Comparison of ENCODE assay signal across 11 cellular contexts in genomic region chr4:186554485-186554884, GRCh38. TPM values are rescaled to one million over a fixed set of nuclear protein-coding genes. Genes with fewer than 3 reads are reported as not detected.
A peak's percentile ranks its signal among the peaks of the same experiment; 100 is the strongest.
DNase-seq lines count a peak whose midpoint lies in the region; ATAC-seq, FAIRE-seq and TF ChIP-seq lines count a peak whose summit lies in the region.
"Had no signal": no experiment of that assay in that cellular context is flagged by ENCODE, and none has a peak within 500 bp of the region (broad histone marks: within the 10 kb centered on the region; RNA-seq: fewer than 3 reads in every experiment).

No MANE protein-coding gene starts in this region.

- DNase-seq in DMS 273 (lab: John Stamatoyannopoulos, UW; ENCODE audit: unreplicated experiment): peak; percentile 34
- no peak for DNase-seq in DMS 273 treated with DMSO at 0.1 percent for 48 hours (lab: John Stamatoyannopoulos, UW)
- DNase-seq in amniotic epithelial cell (ENCODE audit: low read depth): peak; percentile 8
- DNase-seq in keratinocyte (ENCODE audit: low read depth, low spot score): no peak
- no peak for DNase-seq in thoracic aorta (ENCODE audit: low spot score)
- no peak for DNase-seq in activated CD4-positive, alpha-beta T cell treated with anti-CD3 and anti-CD28 coated beads, Interleukin-2, amount 10 ng/mL, durations not matched to agents 7 days and 5 days
- DNase-seq in NCI-H774 (lab: John Stamatoyannopoulos, UW): no peak
- DNase-seq: activated CD8-positive, alpha-beta memory T cell treated with anti-CD3 and anti-CD28 coated beads, Interleukin-2, amount 10 ng/mL, durations not matched to agents 7 days and 5 days; NCI-H1436 treated with DMSO at 0.1 percent for 48 hours had no signal

- peaks cover 17% of the 10 kb centered on the region for H3K27me3 Mint-ChIP-seq in activated CD4-positive, alpha-beta T cell treated with anti-CD3 and anti-CD28 coated beads, Interleukin-2, amount 10 ng/mL, durations not matched to agents 7 days and 5 days

- peak overlapping the region in 2 of 3 experiments; percentile 54 to 61 for H3K4me3 ChIP-seq in keratinocyte (ENCODE audit: control insufficient read depth in 2 of 3, extremely low read depth in 1 of 3, insufficient read depth in 2 of 3, low read depth in 1 of 3, low read length in 3 of 3)
- peak overlapping the region; percentile 54 for H3K4me3 ChIP-seq in thoracic aorta

- H3K27ac Mint-ChIP-seq in activated CD4-positive, alpha-beta T cell treated with anti-CD3 and anti-CD28 coated beads, Interleukin-2, amount 10 ng/mL, durations not matched to agents 7 days and 5 days: no peak overlapping the region
- H3K27ac Mint-ChIP-seq: activated CD8-positive, alpha-beta memory T cell treated with anti-CD3 and anti-CD28 coated beads, Interleukin-2, amount 10 ng/mL, durations not matched to agents 7 days and 5 days had no signal

- peak overlapping the region; percentile 74 for H2AFZ ChIP-seq in keratinocyte (ENCODE audit: control insufficient read depth, low read length)

- POLR2A ChIA-PET in activated CD4-positive, alpha-beta T cell treated with anti-CD3 and anti-CD28 coated beads, Interleukin-2, amount 10 ng/mL, durations not matched to agents 7 days and 5 days (lab: Charles Lee): no interaction called here

- no peaks in the 10 kb centered on the region for H3K9me3 ChIP-seq in keratinocyte (ENCODE audit: control insufficient read depth, low read depth, low read length)
- H3K9me3 ChIP-seq in thoracic aorta: no peaks in the 10 kb centered on the region

- H3K36me3 Mint-ChIP-seq in activated CD4-positive, alpha-beta T cell treated with anti-CD3 and anti-CD28 coated beads, Interleukin-2, amount 10 ng/mL, durations not matched to agents 7 days and 5 days (ENCODE audit: low read depth): peaks cover 2% of the 10 kb centered on the region

- no peaks in the 10 kb centered on the region for H3K9me3 Mint-ChIP-seq in activated CD4-positive, alpha-beta T cell treated with anti-CD3 and anti-CD28 coated beads, Interleukin-2, amount 10 ng/mL, durations not matched to agents 7 days and 5 days

- H3K79me2 ChIP-seq in keratinocyte (ENCODE audit: control insufficient read depth, insufficient read depth, low read length): no peaks in the 10 kb centered on the region

- H3K4me1 ChIP-seq in keratinocyte (ENCODE audit: control insufficient read depth, extremely low read depth, insufficient read depth, low read length): peaks cover 6% of the 10 kb centered on the region
- peaks cover 0 to 10% of the 10 kb centered on the region in 2 donors for H3K4me1 ChIP-seq in thoracic aorta (ENCODE audit: control insufficient read depth in 1 of 2, low read depth in 2 of 2)

- H3K9ac ChIP-seq in keratinocyte (ENCODE audit: control insufficient read depth, extremely low read depth, insufficient read depth, low read length): no peak overlapping the region

- CTCF ChIA-PET in activated CD4-positive, alpha-beta T cell treated with anti-CD3 and anti-CD28 coated beads, Interleukin-2, amount 10 ng/mL, durations not matched to agents 7 days and 5 days (lab: Charles Lee): no interaction called here

- no peaks in the 10 kb centered on the region for H4K20me1 ChIP-seq in keratinocyte (ENCODE audit: control insufficient read depth, extremely low read depth, insufficient read depth, low read length)

- no peaks in the 10 kb centered on the region for H3K9me1 ChIP-seq in keratinocyte (ENCODE audit: control insufficient read depth, extremely low read depth, insufficient read depth, low read length)

- dilution Hi-C loops in keratinocyte (cut with MboI; ENCODE audit: extremely low pct_ligation_motif_present, low sequenced_read_pairs): loop anchor here (10.0 kb wide), 1 partner anchor 260 kb away; no protein-coding TSS in a partner anchor

- no peaks in the 10 kb centered on the region for H3K4me1 Mint-ChIP-seq in activated CD4-positive, alpha-beta T cell treated with anti-CD3 and anti-CD28 coated beads, Interleukin-2, amount 10 ng/mL, durations not matched to agents 7 days and 5 days
- H3K4me1 Mint-ChIP-seq: activated CD8-positive, alpha-beta memory T cell treated with anti-CD3 and anti-CD28 coated beads, Interleukin-2, amount 10 ng/mL, durations not matched to agents 7 days and 5 days had no signal

- H3K27me3 ChIP-seq in keratinocyte (ENCODE audit: control insufficient read depth, extremely low read depth, insufficient read depth, low read length) (peaks cover 10% of the 10 kb centered on the region), thoracic aorta (replicated peaks; ENCODE audit: insufficient read depth) (no peaks in the 10 kb centered on the region)

- H3K4me3 Mint-ChIP-seq in activated CD4-positive, alpha-beta T cell treated with anti-CD3 and anti-CD28 coated beads, Interleukin-2, amount 10 ng/mL, durations not matched to agents 7 days and 5 days: no peak overlapping the region
- H3K4me3 Mint-ChIP-seq: activated CD8-positive, alpha-beta memory T cell treated with anti-CD3 and anti-CD28 coated beads, Interleukin-2, amount 10 ng/mL, durations not matched to agents 7 days and 5 days had no signal

- H3K27ac ChIP-seq in keratinocyte (ENCODE audit: control insufficient read depth, insufficient read depth, low read length): no peak overlapping the region
- H3K27ac ChIP-seq in thoracic aorta: no peak overlapping the region

- H3K36me3 ChIP-seq in keratinocyte (ENCODE audit: control insufficient read depth in 2 of 2, extremely low read depth in 1 of 2, insufficient read depth in 2 of 2, low read length in 2 of 2) (no peaks in the 10 kb centered on the region), thoracic aorta (no peaks in the 10 kb centered on the region)

- TF ChIP-seq CTCF in keratinocyte (optimal IDR thresholded peaks at IDR 0.05 in 1 of 3, IDR thresholded peaks at IDR 0.05 in 1 of 3, conservative IDR thresholded peaks at IDR 0.05 in 1 of 3; ENCODE audit: extremely low read depth in 1 of 3, insufficient read depth in 2 of 3, low read length in 3 of 3): peak; percentile 14 to 31 (median 29)
- no peak for TF ChIP-seq CTCF in thoracic aorta (IDR thresholded peaks at IDR 0.05)

- peak overlapping the region; percentile 89 for H3K4me2 ChIP-seq in keratinocyte (ENCODE audit: control insufficient read depth, extremely low read depth, insufficient read depth, low read depth, low read length)

- FAIRE-seq in keratinocyte (lab: Jason Lieb, UNC): peak; percentile 57
- FAIRE-seq: A204.1 had no signal

- ATAC-seq in thoracic aorta (ENCODE audit: insufficient number of reproducible peaks, low FRiP score, low read depth) (no peak), HG03135 (IDR thresholded peaks at IDR 0.05; ENCODE audit: unreplicated experiment) (no peak)
- ATAC-seq: activated CD8-positive, alpha-beta memory T cell treated with anti-CD3 and anti-CD28 coated beads, Interleukin-2, amount 10 ng/mL, durations not matched to agents 7 days and 5 days had no signal

RNA-seq across cellular contexts. Expression of gene MTNR1A, which starts 0.9 kb away (rescaled TPM):
- polyA plus RNA-seq in keratinocyte: 0.06 to 0.12 TPM in 2 of 3 replicates, not detected in the other
- not detected for polyA plus RNA-seq in keratinocyte (2011; ENCODE audit: low read depth)
- polyA plus RNA-seq in keratinocyte (2011; cell fraction: cytosol; rRNA removed): not detected in 2 replicates
- 0.38 and 0.65 TPM in 2 replicates for polyA plus RNA-seq in keratinocyte (2011; cell fraction: nucleus; rRNA removed)
- not detected in 2 replicates for polyA plus RNA-seq in keratinocyte (2012; ENCODE audit: low replicate concordance)
- 0.16 to 0.82 TPM (median 0.36 TPM) in 3 replicates for polyA minus RNA-seq in keratinocyte
- polyA minus RNA-seq in keratinocyte (2011; cell fraction: cytosol; rRNA and poly(A)+ RNA removed): not detected
- 2.6 and 6.1 TPM in 2 replicates for polyA minus RNA-seq in keratinocyte (2011; cell fraction: nucleus; rRNA and poly(A)+ RNA removed)
- not detected for total RNA-seq in thoracic aorta
- total RNA-seq in activated CD4-positive, alpha-beta T cell treated with anti-CD3 and anti-CD28 coated beads, Interleukin-2, amount 10 ng/mL, durations not matched to agents 7 days and 5 days: not detected
- total RNA-seq: activated CD8-positive, alpha-beta memory T cell treated with anti-CD3 and anti-CD28 coated beads, Interleukin-2, amount 10 ng/mL, durations not matched to agents 7 days and 5 days had no signal

Comparison
In these comparisons a context has a peak if more than half of its experiments do, and no peak if none do; other contexts are left out.
1. DNase-seq: peak in DMS 273 (single experiment) and amniotic epithelial cell (single experiment); none in DMS 273 treated with DMSO at 0.1 percent for 48 hours (single experiment), keratinocyte (single experiment), thoracic aorta (single experiment), activated CD4-positive, alpha-beta T cell treated with anti-CD3 and anti-CD28 coated beads, Interleukin-2, amount 10 ng/mL, durations not matched to agents 7 days and 5 days (single experiment) and NCI-H774 (single experiment).